ENCODE assay signal across 22 cellular contexts in the genomic region with DNA sequence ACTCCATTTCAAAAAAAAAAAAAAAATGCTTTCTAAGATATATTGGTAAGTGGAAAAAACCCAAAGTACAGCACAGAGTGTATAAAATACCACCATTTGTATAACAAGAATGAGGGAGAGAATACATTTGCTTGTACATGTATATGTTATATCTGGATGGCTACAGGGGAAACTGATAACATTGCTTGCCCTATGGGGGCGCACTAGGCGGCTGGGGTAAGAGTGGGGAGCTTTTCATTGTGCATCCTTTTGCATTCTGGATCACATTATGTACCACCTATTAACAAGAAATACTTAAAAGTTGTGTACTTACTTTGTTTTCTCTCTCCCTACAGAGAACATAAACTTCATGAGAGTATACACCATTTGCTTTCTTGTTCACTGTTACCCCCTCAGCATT. TPM values are rescaled to one million over a fixed set of nuclear protein-coding genes. Genes with fewer than 3 reads are reported as not detected.
"Had no signal": no experiment of that assay in that cellular context is flagged by ENCODE, and none has a peak within 500 bp of the region (broad histone marks: within the 10 kb centered on the region; RNA-seq: fewer than 3 reads in every experiment).

No MANE protein-coding gene starts in this region.

- H3K27me3 ChIP-seq: heart left ventricle, right lobe of liver, tibial artery, upper lobe of left lung, uterus had no signal

- H2AFZ ChIP-seq: parathyroid adenoma had no signal

- H3K79me2 ChIP-seq: parathyroid adenoma had no signal

- H3K9ac ChIP-seq: parathyroid adenoma had no signal

- H3K27ac ChIP-seq: foreskin keratinocyte, heart left ventricle, parathyroid adenoma, psoas muscle, right lobe of liver, tibial artery, upper lobe of left lung, uterus had no signal

- DNase-seq: dermis blood vessel endothelial cell; foreskin keratinocyte; heart left ventricle; hypothalamus; kidney glomerular epithelial cell; mesendoderm; naive B cell; psoas muscle; retina; right lobe of liver; stimulated activated CD4-positive, alpha-beta T cell treated with anti-CD3 and anti-CD28 coated beads, Interleukin-4, amount 100 ng/mL, for 1 hour; stimulated activated CD8-positive, alpha-beta memory T cell treated with anti-CD3 and anti-CD28 coated beads, Interleukin-4, amount 100 ng/mL, for 48 hours; stimulated activated naive CD8-positive, alpha-beta T cell treated with anti-CD3 and anti-CD28 coated beads, Interleukin-15, Interleukin-2, amounts not matched to agents 100 U/mL and 50 U/mL, for 24 hours; tibial artery; upper lobe of left lung; uterus had no signal

- H3K9me3 ChIP-seq: heart left ventricle, psoas muscle, right lobe of liver, tibial artery, upper lobe of left lung, uterus had no signal

- ATAC-seq: foreskin keratinocyte; heart left ventricle; psoas muscle; right lobe of liver; stimulated activated effector memory CD8-positive, alpha-beta T cell treated with anti-CD3 and anti-CD28 coated beads, Interleukin-12 subunit alpha, Interleukin-12 subunit beta, amount 100 ng/mL, for 72 hours; stimulated activated naive CD8-positive, alpha-beta T cell treated with anti-CD3 and anti-CD28 coated beads, Interleukin-15, Interleukin-2, amounts not matched to agents 100 U/mL and 50 U/mL, for 24 hours had no signal

- H3K4me3 ChIP-seq: heart left ventricle, psoas muscle, right lobe of liver, tibial artery, upper lobe of left lung, uterus had no signal

- H3K36me3 ChIP-seq: heart left ventricle, right lobe of liver, tibial artery, upper lobe of left lung, uterus had no signal

- H3K4me1 ChIP-seq: foreskin keratinocyte, parathyroid adenoma, uterus had no signal

RNA-seq across cellular contexts. Expression of a gene that starts 28.6 kb away (rescaled TPM):
- total RNA-seq: epithelial cell of proximal tubule, foreskin keratinocyte, liver, lung microvascular endothelial cell, omental fat pad, right lobe of liver, upper lobe of left lung had no signal
- polyA plus RNA-seq: foreskin keratinocyte had no signal
